16 cellular contexts compared by ENCODE assay signal in genomic region chr12:23827353-23827752, GRCh38.
"Had no signal": no experiment of that assay in that cellular context is flagged by ENCODE, and none has a peak within 500 bp of the region (broad histone marks: within the 10 kb centered on the region; RNA-seq: fewer than 3 reads in every experiment).

No MANE protein-coding gene starts in this region.

- ATAC-seq: stimulated activated naive CD8-positive, alpha-beta T cell treated with anti-CD3 and anti-CD28 coated beads, Interleukin-15, Interleukin-2, amounts not matched to agents 100 U/mL and 50 U/mL, for 24 hours had no signal

- H3K27ac Mint-ChIP-seq: activated CD4-positive, alpha-beta memory T cell treated with anti-CD3 and anti-CD28 coated beads, Interleukin-2, amount 10 ng/mL, durations not matched to agents 7 days and 5 days had no signal

- H3K36me3 ChIP-seq: esophagus squamous epithelium, upper lobe of left lung had no signal

- H3K4me3 Mint-ChIP-seq: activated CD4-positive, alpha-beta memory T cell treated with anti-CD3 and anti-CD28 coated beads, Interleukin-2, amount 10 ng/mL, durations not matched to agents 7 days and 5 days had no signal

- H3K4me3 ChIP-seq: dorsolateral prefrontal cortex, esophagus squamous epithelium, suprapubic skin, upper lobe of left lung had no signal

- H3K4me1 Mint-ChIP-seq: activated CD4-positive, alpha-beta memory T cell treated with anti-CD3 and anti-CD28 coated beads, Interleukin-2, amount 10 ng/mL, durations not matched to agents 7 days and 5 days had no signal

- H3K27me3 ChIP-seq: esophagus squamous epithelium, suprapubic skin, upper lobe of left lung had no signal

- DNase-seq: activated CD4-positive, alpha-beta memory T cell treated with anti-CD3 and anti-CD28 coated beads, Interleukin-2, amount 10 ng/mL, durations not matched to agents 7 days and 5 days; activated naive CD4-positive, alpha-beta T cell; aorta; dorsolateral prefrontal cortex; esophagus squamous epithelium; foreskin fibroblast; glutamatergic neuron; islet precursor cell; mesendoderm; stimulated activated CD4-positive, alpha-beta T cell treated with anti-CD3 and anti-CD28 coated beads, Interleukin-4, amount 100 ng/mL, for 1 hour; stimulated activated CD8-positive, alpha-beta memory T cell treated with anti-CD3 and anti-CD28 coated beads, Interleukin-4, amount 100 ng/mL, for 48 hours; stimulated activated naive CD8-positive, alpha-beta T cell treated with anti-CD3 and anti-CD28 coated beads, Interleukin-15, Interleukin-2, amounts not matched to agents 100 U/mL and 50 U/mL, for 24 hours; T1000; upper lobe of left lung had no signal

- H3K27ac ChIP-seq: dorsolateral prefrontal cortex, esophagus squamous epithelium, suprapubic skin, upper lobe of left lung had no signal

- H3K4me1 ChIP-seq: esophagus squamous epithelium, suprapubic skin, upper lobe of left lung had no signal

- H3K27me3 Mint-ChIP-seq: activated CD4-positive, alpha-beta memory T cell treated with anti-CD3 and anti-CD28 coated beads, Interleukin-2, amount 10 ng/mL, durations not matched to agents 7 days and 5 days had no signal

- FAIRE-seq: bronchial epithelial cell had no signal

- H3K9me3 ChIP-seq: esophagus squamous epithelium, suprapubic skin, upper lobe of left lung had no signal
